In the genomic region with DNA sequence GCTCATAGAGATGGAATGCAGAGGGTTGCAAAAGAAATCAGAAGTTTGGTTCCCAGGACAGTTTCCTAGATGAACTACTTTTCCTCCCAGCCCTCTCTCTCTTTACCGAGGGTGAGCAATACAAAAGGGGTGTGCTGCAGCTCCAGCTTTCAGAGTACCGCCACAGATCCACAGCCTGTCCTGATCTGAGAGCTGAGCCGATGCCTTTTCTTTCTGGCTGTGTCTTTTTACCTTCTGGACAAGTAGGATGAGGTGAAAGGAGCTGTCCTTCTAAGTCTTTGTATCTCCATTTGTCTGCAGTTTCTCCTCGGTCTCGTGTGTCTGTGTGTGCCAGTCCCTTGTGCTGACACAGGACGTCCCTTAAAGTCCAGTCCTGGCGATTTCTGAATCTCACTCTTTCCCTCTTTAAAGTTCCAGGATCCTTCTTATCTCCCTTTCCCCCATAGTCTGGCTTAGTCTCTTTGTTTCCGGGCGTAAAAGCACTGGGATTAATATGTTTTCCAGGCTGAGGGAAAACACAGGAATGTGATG, we compare ENCODE assay signal across 10 cellular contexts. TPM values are rescaled to one million over a fixed set of nuclear protein-coding genes. Genes with fewer than 3 reads are reported as not detected.
A peak's percentile ranks its signal among the peaks of the same experiment; 100 is the strongest.
DNase-seq lines count a peak whose midpoint lies in the region; ATAC-seq and TF ChIP-seq lines count a peak whose summit lies in the region.
"Had no signal": no experiment of that assay in that cellular context is flagged by ENCODE, and none has a peak within 500 bp of the region (broad histone marks: within the 10 kb centered on the region; RNA-seq: fewer than 3 reads in every experiment).

No MANE protein-coding gene starts in this region.

- peaks cover 4% of the 10 kb centered on the region for H3K36me3 Mint-ChIP-seq in MCF 10A (ENCODE audit: insufficient read depth, unreplicated experiment)
- no peaks in the 10 kb centered on the region for H3K36me3 Mint-ChIP-seq in activated naive CD4-positive, alpha-beta T cell treated with anti-CD3 and anti-CD28 coated beads for 36 hours (ENCODE audit: low read depth)
- no peaks in the 10 kb centered on the region for H3K36me3 Mint-ChIP-seq in effector memory CD8-positive, alpha-beta T cell (ENCODE audit: insufficient read depth)

- peaks cover 4% of the 10 kb centered on the region for H3K4me1 ChIP-seq in testis

- TSS peak; percentile 61 for BruUV-seq in MCF 10A (replicated peaks; lab: Mats Ljungman, UMichigan)

- H3K27me3 Mint-ChIP-seq in MCF 10A (ENCODE audit: insufficient read depth, unreplicated experiment): no peaks in the 10 kb centered on the region
- H3K27me3 Mint-ChIP-seq in activated naive CD4-positive, alpha-beta T cell treated with anti-CD3 and anti-CD28 coated beads for 36 hours (ENCODE audit: low read depth): peaks cover 10% of the 10 kb centered on the region
- no peaks in the 10 kb centered on the region for H3K27me3 Mint-ChIP-seq in effector memory CD8-positive, alpha-beta T cell

- no peaks in the 10 kb centered on the region for H3K9me3 Mint-ChIP-seq in MCF 10A (ENCODE audit: unreplicated experiment)
- no peaks in the 10 kb centered on the region for H3K9me3 Mint-ChIP-seq in activated naive CD4-positive, alpha-beta T cell treated with anti-CD3 and anti-CD28 coated beads for 36 hours
- H3K9me3 Mint-ChIP-seq in effector memory CD8-positive, alpha-beta T cell: no peaks in the 10 kb centered on the region

- DNase-seq in HL-60 (ENCODE audit: low read depth in 1 of 2, low spot score in 1 of 2) (no peak), MCF 10A (ENCODE audit: unreplicated experiment) (peak; percentile 81), kidney epithelial cell (ENCODE audit: low read depth) (no peak), testis (no peak), left lobe of liver (ENCODE audit: low spot score) (no peak)
- no peak for DNase-seq in activated naive CD4-positive, alpha-beta T cell treated with anti-CD3 and anti-CD28 coated beads for 36 hours
- no peak for DNase-seq in effector memory CD8-positive, alpha-beta T cell
- DNase-seq: effector memory CD4-positive, alpha-beta T cell had no signal

- POLR2A ChIA-PET in MCF 10A (lab: Yijun Ruan, JAX): interaction anchor here (0.6 to 1.6 kb wide), 5 partner anchors 31 to 79 kb away, joined by 3 to 4 read pairs (median 4); partner anchors contain the start of genes ATG3 and SLC35A5

- peaks cover 27% of the 10 kb centered on the region for H3K4me1 Mint-ChIP-seq in MCF 10A (ENCODE audit: insufficient read depth, unreplicated experiment)
- H3K4me1 Mint-ChIP-seq in activated naive CD4-positive, alpha-beta T cell treated with anti-CD3 and anti-CD28 coated beads for 36 hours (ENCODE audit: low read depth): peaks cover 20% of the 10 kb centered on the region
- H3K4me1 Mint-ChIP-seq in effector memory CD8-positive, alpha-beta T cell (ENCODE audit: low read depth in 2 of 2): peaks cover 12 to 21% of the 10 kb centered on the region in 2 donors

- CTCF ChIA-PET in MCF 10A (lab: Yijun Ruan, JAX): interaction anchor here (0.6 to 8.3 kb wide), 6 partner anchors 42 to 342 kb away, joined by 3 to 193 read pairs (median 4); no protein-coding TSS in a partner anchor
- CTCF ChIA-PET in activated naive CD4-positive, alpha-beta T cell treated with anti-CD3 and anti-CD28 coated beads for 36 hours (lab: Charles Lee): interaction anchor here (1.6 kb wide), 1 partner anchor 395 kb away, joined by 4 read pairs; no protein-coding TSS in a partner anchor

- intact Hi-C loops in MCF 10A (cut with micrococcal nuclease): loop anchor here (5.0 kb wide), 1 partner anchor 647 kb away; no protein-coding TSS in a partner anchor
- intact Hi-C loops in testis (cut with DNase I; ENCODE audit: low total_unique reads): no loop called here
- intact Hi-C loops in activated naive CD4-positive, alpha-beta T cell treated with anti-CD3 and anti-CD28 coated beads for 36 hours (cut with micrococcal nuclease): loop anchor here (5.0 kb wide), 2 partner anchors 348 to 397 kb away; partner anchors contain the start of gene SLC9C1

- H3K36me3 ChIP-seq in kidney epithelial cell (ENCODE audit: control insufficient read depth, insufficient read depth, low read length): no peaks in the 10 kb centered on the region
- no peaks in the 10 kb centered on the region for H3K36me3 ChIP-seq in testis (ENCODE audit: low read depth, missing control alignments)

- no peak overlapping the region for H3K27ac Mint-ChIP-seq in MCF 10A (ENCODE audit: low read depth, unreplicated experiment)
- no peak overlapping the region for H3K27ac Mint-ChIP-seq in activated naive CD4-positive, alpha-beta T cell treated with anti-CD3 and anti-CD28 coated beads for 36 hours
- H3K27ac Mint-ChIP-seq in effector memory CD8-positive, alpha-beta T cell: no peak overlapping the region

- TF ChIP-seq CTCF in HL-60 (IDR thresholded peaks at IDR 0.05; ENCODE audit: insufficient read depth, low read length): no peak
- TF ChIP-seq CTCF in MCF 10A (IDR thresholded peaks at IDR 0.05; ENCODE audit: unreplicated experiment): no peak
- TF ChIP-seq CTCF in kidney epithelial cell (IDR thresholded peaks at IDR 0.05; ENCODE audit: insufficient read depth, low read length, poor library complexity, severe bottlenecking): no peak
- TF ChIP-seq CTCF in testis (IDR thresholded peaks at IDR 0.05): no peak

- no peak for ATAC-seq in left lobe of liver
- ATAC-seq in GM18498 (IDR thresholded peaks at IDR 0.05; ENCODE audit: unreplicated experiment): no peak
- no peak for ATAC-seq in effector memory CD8-positive, alpha-beta T cell (replicated peaks)

- no peaks in the 10 kb centered on the region for H3K27me3 ChIP-seq in HL-60 (ENCODE audit: insufficient read depth, poor library complexity, severe bottlenecking)
- no peaks in the 10 kb centered on the region for H3K27me3 ChIP-seq in kidney epithelial cell (ENCODE audit: control insufficient read depth, insufficient read depth, low read length)
- no peaks in the 10 kb centered on the region for H3K27me3 ChIP-seq in testis

- H3K4me3 ChIP-seq in HL-60 (replicated peaks; ENCODE audit: insufficient read depth, low read length) (peak overlapping the region; percentile 14; the same call in 1 of the 2 replicates), kidney epithelial cell (ENCODE audit: low read depth, low read length) (peak overlapping the region; percentile 33), testis (peak overlapping the region in 1 of 2 donors; percentile 13)

- H3K27ac ChIP-seq in HL-60 (replicated peaks): no peak overlapping the region
- peak overlapping the region; percentile 57 for H3K27ac ChIP-seq in testis
- H3K27ac ChIP-seq: VCaP had no signal

- H3K4me3 Mint-ChIP-seq in MCF 10A (ENCODE audit: unreplicated experiment): no peak overlapping the region
- no peak overlapping the region for H3K4me3 Mint-ChIP-seq in activated naive CD4-positive, alpha-beta T cell treated with anti-CD3 and anti-CD28 coated beads for 36 hours
- H3K4me3 Mint-ChIP-seq in effector memory CD8-positive, alpha-beta T cell: no peak overlapping the region

- no peak for TF ChIP-seq POLR2A in testis (IDR thresholded peaks at IDR 0.05)

- no peaks in the 10 kb centered on the region for H3K9me3 ChIP-seq in testis

- WGBS in testis, 2 donors: 2 to 5% methylated on average over 9 of the region's 9 CpGs

RNA-seq across cellular contexts. Expression of gene CCDC80, which starts 0.5 kb away (rescaled TPM):
- total RNA-seq in MCF 10A (2022) (10.4 and 19.4 TPM in 2 replicates), kidney epithelial cell (4.7 and 4.9 TPM in 2 replicates), testis (10 to 100 TPM; 13.8 to 18.8 TPM), left lobe of liver (0.75 TPM)
- polyA plus RNA-seq in testis (ENCODE audit: insufficient read depth, low read depth, low replicate concordance): 159 TPM
- not detected for total RNA-seq in activated naive CD4-positive, alpha-beta T cell treated with anti-CD3 and anti-CD28 coated beads for 36 hours
